20 cellular contexts compared by ENCODE assay signal in genomic region chr19:30968210-30968609, GRCh38.
DNase-seq lines count a peak whose midpoint lies in the region; ATAC-seq and TF ChIP-seq lines count a peak whose summit lies in the region.
"Had no signal": no experiment of that assay in that cellular context is flagged by ENCODE, and none has a peak within 500 bp of the region (broad histone marks: within the 10 kb centered on the region; RNA-seq: fewer than 3 reads in every experiment).

No MANE protein-coding gene starts in this region.

- no peak for TF ChIP-seq POLR2A in esophagus squamous epithelium (IDR thresholded peaks at IDR 0.05)

- DNase-seq in BE2C (no peak), H9 (no peak), SK-MEL-5 (ENCODE audit: low read depth, low spot score) (peak; percentile 56), left colon (peak; percentile 15 to 35), esophagus squamous epithelium (lab: John Stamatoyannopoulos, UW) (no peak), mesenteric fat pad (ENCODE audit: low spot score) (no peak)
- DNase-seq in activated effector memory CD4-positive, alpha-beta T cell treated with Interleukin-2 at 50 U/mL for 16 hours, result no peak
- no peak for DNase-seq in stimulated activated CD4-positive, alpha-beta T cell treated with anti-CD3 and anti-CD28 coated beads, Interleukin-12 subunit alpha, Interleukin-12 subunit beta, amount 100 ng/mL, for 4 hours
- DNase-seq: activated CD4-positive, CD25-positive, alpha-beta regulatory T cell treated with anti-CD3 and anti-CD28 coated beads, Interleukin-2, amount 50 U/mL, for 72 hours; activated CD8-positive, alpha-beta memory T cell treated with anti-CD3 and anti-CD28 coated beads, Interleukin-2, amount 50 U/mL, for 4 hours; activated naive CD4-positive, alpha-beta T cell treated with anti-CD3 and anti-CD28 coated beads for 36 hours; CD4-positive, CD25-positive, alpha-beta regulatory T cell; glutamatergic neuron; NCI-H1436 treated with DMSO at 0.1 percent for 48 hours; sigmoid colon; stimulated activated CD4-positive, alpha-beta T cell treated with anti-CD3 and anti-CD28 coated beads, Interleukin-4, amount 100 ng/mL, for 4 hours; T-helper 1 cell; thyroid gland had no signal

- no peak overlapping the region for H2BK20ac ChIP-seq in H9 (ENCODE audit: low read depth, low read length, poor library complexity, severe bottlenecking)

- no peak overlapping the region for H2BK15ac ChIP-seq in H9 (ENCODE audit: low read depth, low read length)

- H3K4ac ChIP-seq in H9 (ENCODE audit: low read depth, low read length), result no peak overlapping the region

- no peaks in the 10 kb centered on the region for H4K20me1 ChIP-seq in H9 (ENCODE audit: control insufficient read depth, insufficient read depth, insufficient read length)

- H3K27me3 ChIP-seq in BE2C (no peaks in the 10 kb centered on the region), H9 (ENCODE audit: insufficient read depth, low read length) (no peaks in the 10 kb centered on the region), esophagus squamous epithelium (no peaks in the 10 kb centered on the region)
- H3K27me3 ChIP-seq: neutrophil, sigmoid colon, thyroid gland had no signal

- no peaks in the 10 kb centered on the region for H3K4me1 Mint-ChIP-seq in H9
- H3K4me1 Mint-ChIP-seq: CD4-positive, CD25-positive, alpha-beta regulatory T cell had no signal

- H3K79me2 ChIP-seq in H9 (ENCODE audit: insufficient read depth, low read length), result no peaks in the 10 kb centered on the region

- no peak overlapping the region for H3K18ac ChIP-seq in H9 (ENCODE audit: insufficient read length, low read depth, low read length)

- H3K23me2 ChIP-seq in H9 (ENCODE audit: insufficient read length, low read depth, low read length, poor library complexity, severe bottlenecking), result no peaks in the 10 kb centered on the region

- no peak overlapping the region for H3K27ac Mint-ChIP-seq in H9
- H3K27ac Mint-ChIP-seq: activated naive CD4-positive, alpha-beta T cell treated with anti-CD3 and anti-CD28 coated beads for 36 hours; CD4-positive, CD25-positive, alpha-beta regulatory T cell; dendritic cell treated with granulocyte-macrophage colony-stimulating factor and Interleukin-4, amounts not matched to agents 40 ng/mL and 50 ng/mL, for 4 days had no signal

- H3K56ac ChIP-seq in H9 (ENCODE audit: insufficient read length, low read depth, low read length), result no peak overlapping the region

- no peak overlapping the region for H3K14ac ChIP-seq in H9 (ENCODE audit: insufficient read depth, low read length)

- WGBS in H9 (ENCODE audit: extremely low coverage, insufficient read length, low lambda C conversion rate), result no CpG with 5 or more reads among the region's 5 CpGs
- WGBS in esophagus squamous epithelium, 2 donors, result 78 to 81% methylated on average over 5 of the region's 5 CpGs

- no peaks in the 10 kb centered on the region for H3K9me3 ChIP-seq in BE2C
- no peaks in the 10 kb centered on the region for H3K9me3 ChIP-seq in H9 (ENCODE audit: control insufficient read depth, low read depth, low read length)
- peaks cover 0 to 6% (median 5%) of the 10 kb centered on the region in 3 donors for H3K9me3 ChIP-seq in esophagus squamous epithelium
- H3K9me3 ChIP-seq: neutrophil, sigmoid colon, thyroid gland had no signal

- no peak overlapping the region for H3K4me3 Mint-ChIP-seq in H9
- H3K4me3 Mint-ChIP-seq: activated naive CD4-positive, alpha-beta T cell treated with anti-CD3 and anti-CD28 coated beads for 36 hours; CD4-positive, CD25-positive, alpha-beta regulatory T cell; dendritic cell treated with granulocyte-macrophage colony-stimulating factor and Interleukin-4, amounts not matched to agents 40 ng/mL and 50 ng/mL, for 4 days had no signal

- H4K8ac ChIP-seq in H9 (replicated peaks; ENCODE audit: insufficient read length, low read depth, low read length), result no peak overlapping the region

- H3K36me3 ChIP-seq in BE2C (no peaks in the 10 kb centered on the region), esophagus squamous epithelium (no peaks in the 10 kb centered on the region)
- H3K36me3 ChIP-seq: neutrophil, sigmoid colon, thyroid gland had no signal

- no peak overlapping the region for H3K4me3 ChIP-seq in BE2C (ENCODE audit: low read depth, low read length)
- H3K4me3 ChIP-seq in esophagus squamous epithelium, result no peak overlapping the region
- H3K4me3 ChIP-seq: sigmoid colon, thyroid gland had no signal

- peak; percentile 58 for ATAC-seq in left colon

- H4K91ac ChIP-seq in H9 (ENCODE audit: insufficient read length, low read depth, low read length), result no peak overlapping the region

- no peaks in the 10 kb centered on the region for H3K4me1 ChIP-seq in BE2C
- no peaks in the 10 kb centered on the region for H3K4me1 ChIP-seq in H9 (ENCODE audit: insufficient read depth, low read length)
- H3K4me1 ChIP-seq in esophagus squamous epithelium, result no peaks in the 10 kb centered on the region
- H3K4me1 ChIP-seq: sigmoid colon, thyroid gland had no signal

- no peak overlapping the region for H3K9ac ChIP-seq in H9 (ENCODE audit: extremely low read depth, insufficient read length, low read length)

- in situ Hi-C loops in SK-MEL-5 (cut with HindIII; ENCODE audit: low pct_unique_long_range_greater_than_20kb, low sequenced_read_pairs), result no loop called here

- peaks cover 0 to 3% (median 1%) of the 10 kb centered on the region in 3 experiments; a peak in 1 of 7 replicates for H3K36me3 Mint-ChIP-seq in H9 (ENCODE audit: insufficient read depth in 1 of 3, low read depth in 3 of 3)
- H3K36me3 Mint-ChIP-seq: CD4-positive, CD25-positive, alpha-beta regulatory T cell had no signal

- no peak overlapping the region for H2AK5ac ChIP-seq in H9 (ENCODE audit: insufficient read length, low read length)

- no peak overlapping the region for H3K23ac ChIP-seq in H9 (ENCODE audit: insufficient read length, low read depth, low read length)

- H3K27ac ChIP-seq in H9 (ENCODE audit: insufficient read length, low read depth, low read length) (no peak overlapping the region), esophagus squamous epithelium (no peak overlapping the region)
- H3K27ac ChIP-seq: neutrophil, sigmoid colon, thyroid gland had no signal

- H2BK5ac ChIP-seq in H9 (ENCODE audit: insufficient read length, low read length), result no peak overlapping the region

- H3T11ph ChIP-seq in H9 (ENCODE audit: low read length), result no peak overlapping the region

- H3K79me1 ChIP-seq in H9 (ENCODE audit: insufficient read depth, low read depth, low read length, poor library complexity, severe bottlenecking), result no peaks in the 10 kb centered on the region

- no peaks in the 10 kb centered on the region for H3K27me3 Mint-ChIP-seq in H9 (ENCODE audit: low read depth)
- H3K27me3 Mint-ChIP-seq: dendritic cell treated with granulocyte-macrophage colony-stimulating factor and Interleukin-4, amounts not matched to agents 40 ng/mL and 50 ng/mL, for 4 days had no signal

- intact Hi-C loops in left colon (cut with DNase I, micrococcal nuclease), result no loop called here
- intact Hi-C loops in esophagus squamous epithelium (cut with DNase I), result no loop called here

- no peak overlapping the region for H3K4me2 ChIP-seq in H9 (ENCODE audit: insufficient read depth, insufficient read length, low read length)

- H2BK12ac ChIP-seq in H9 (ENCODE audit: insufficient read length, low read depth, low read length), result no peak overlapping the region

- H4K5ac ChIP-seq in H9 (ENCODE audit: insufficient read length, low read depth, low read length), result no peak overlapping the region

- H2BK120ac ChIP-seq in H9 (ENCODE audit: low read depth, low read length, poor library complexity, severe bottlenecking), result no peak overlapping the region

- TF ChIP-seq CTCF in BE2C (IDR thresholded peaks at IDR 0.05; ENCODE audit: low read depth, low read length) (peak; percentile 37), H9 (conservative IDR thresholded peaks at IDR 0.05) (peak; percentile 43; the same call in 2 of the 3 replicates), esophagus squamous epithelium (IDR thresholded peaks at IDR 0.05) (no peak)

- H3K9me3 Mint-ChIP-seq in H9, result peaks cover 0 to 6% of the 10 kb centered on the region in 2 experiments; a peak in 4 of 5 replicates
- H3K9me3 Mint-ChIP-seq: dendritic cell treated with granulocyte-macrophage colony-stimulating factor and Interleukin-4, amounts not matched to agents 40 ng/mL and 50 ng/mL, for 4 days had no signal

- H2AFZ ChIP-seq in H9 (ENCODE audit: low read length), result no peak overlapping the region

Comparison
In these comparisons a context has a peak if more than half of its experiments do, and no peak if none do; other contexts are left out.
1. DNase-seq: peak in SK-MEL-5 (single experiment) and left colon (2 of 2); none in BE2C (single experiment), H9 (single experiment), activated effector memory CD4-positive, alpha-beta T cell treated with Interleukin-2 at 50 U/mL for 16 hours (single experiment), esophagus squamous epithelium (single experiment), mesenteric fat pad (single experiment) and stimulated activated CD4-positive, alpha-beta T cell treated with anti-CD3 and anti-CD28 coated beads, Interleukin-12 subunit alpha, Interleukin-12 subunit beta, amount 100 ng/mL, for 4 hours (single experiment).
2. CTCF ChIP-seq: peak in BE2C (single experiment) and H9 (single experiment); none in esophagus squamous epithelium (0 of 6).